1 cellular context compared by ENCODE assay signal in genomic region chr12:52082988-52083637, GRCh38.
TF ChIP-seq lines count a peak whose summit lies in the region.

No MANE protein-coding gene starts in this region.

TF ChIP-seq in HepG2, 621 proteins besides CTCF, POLR2A, EP300 and RAD21 (continued from another document and continues in another):
- no peak for TF ChIP-seq ZBTB39 (CRISPR knock-in tag; IDR thresholded peaks at IDR 0.05)
- TF ChIP-seq JUND (CRISPR knock-in tag; IDR thresholded peaks at IDR 0.05), result no peak
- no peak for TF ChIP-seq CAMTA2 (CRISPR knock-in tag; IDR thresholded peaks at IDR 0.05; ENCODE audit: borderline replicate concordance)
- TF ChIP-seq SRF (IDR thresholded peaks at IDR 0.05; ENCODE audit: low read depth, low read length), result no peak
- no peak for TF ChIP-seq ZNF709 (CRISPR knock-in tag; IDR thresholded peaks at IDR 0.05)
- no peak for TF ChIP-seq MTF2 (CRISPR knock-in tag; IDR thresholded peaks at IDR 0.05; ENCODE audit: borderline replicate concordance)
- no peak for TF ChIP-seq MYNN (CRISPR knock-in tag; IDR thresholded peaks at IDR 0.05; ENCODE audit: low read depth)
- TF ChIP-seq GPN1 (CRISPR knock-in tag; IDR thresholded peaks at IDR 0.05; ENCODE audit: borderline replicate concordance), result no peak
- no peak for TF ChIP-seq ZNF205 (CRISPR knock-in tag; IDR thresholded peaks at IDR 0.05)
- TF ChIP-seq HES4 (CRISPR knock-in tag; IDR thresholded peaks at IDR 0.05; ENCODE audit: borderline replicate concordance), result no peak
- TF ChIP-seq ZNF766 (CRISPR knock-in tag; IDR thresholded peaks at IDR 0.05; ENCODE audit: borderline replicate concordance), result no peak
- no peak for TF ChIP-seq ZFP36L1 (CRISPR knock-in tag; IDR thresholded peaks at IDR 0.05)
- TF ChIP-seq ONECUT2 (CRISPR knock-in tag; IDR thresholded peaks at IDR 0.05), result no peak
- 0 out of 2 replicates have a peak, but pooled peaks have one; percentile 48 for TF ChIP-seq KLF13 (CRISPR knock-in tag; IDR thresholded peaks at IDR 0.05)
- TF ChIP-seq ZNF333 (CRISPR knock-in tag; IDR thresholded peaks at IDR 0.05; ENCODE audit: borderline replicate concordance), result peak; percentile 64; the same call in 1 of the 2 replicates
- TF ChIP-seq BRF2 (CRISPR knock-in tag; IDR thresholded peaks at IDR 0.05), result no peak
- TF ChIP-seq ZBTB26 (CRISPR knock-in tag; IDR thresholded peaks at IDR 0.05; ENCODE audit: borderline replicate concordance), result no peak
- TF ChIP-seq NFIC (IDR thresholded peaks at IDR 0.05; ENCODE audit: low read length), result no peak
- no peak for TF ChIP-seq MLXIP (CRISPR knock-in tag; IDR thresholded peaks at IDR 0.05; ENCODE audit: borderline replicate concordance)
- no peak for TF ChIP-seq RELA (CRISPR knock-in tag; IDR thresholded peaks at IDR 0.05)
- TF ChIP-seq PHF21A (CRISPR knock-in tag; IDR thresholded peaks at IDR 0.05), result no peak
- TF ChIP-seq PTBP1 (IDR thresholded peaks at IDR 0.05; ENCODE audit: low read depth, low read length, poor library complexity, severe bottlenecking), result no peak
- no peak for TF ChIP-seq NONO (IDR thresholded peaks at IDR 0.05)
- TF ChIP-seq NONO (CRISPR knock-in tag; conservative IDR thresholded peaks at IDR 0.05), result no peak
- TF ChIP-seq TRIM22 (IDR thresholded peaks at IDR 0.05), result no peak
- TF ChIP-seq NCOA1 (CRISPR knock-in tag; IDR thresholded peaks at IDR 0.05), result no peak
- no peak for TF ChIP-seq ZSCAN25 (CRISPR knock-in tag; IDR thresholded peaks at IDR 0.05)
- TF ChIP-seq ZNF451 (CRISPR knock-in tag; IDR thresholded peaks at IDR 0.05), result 0 out of 2 replicates have a peak, but pooled peaks have one; percentile 0
- TF ChIP-seq SOX13 (IDR thresholded peaks at IDR 0.05), result no peak
- TF ChIP-seq SOX13 (CRISPR knock-in tag; conservative IDR thresholded peaks at IDR 0.05 in 1 of 2, IDR thresholded peaks at IDR 0.05 in 1 of 2), result no peak
- TF ChIP-seq POLR2G (IDR thresholded peaks at IDR 0.05; ENCODE audit: low read depth, low read length), result no peak
- TF ChIP-seq TFDP1 (CRISPR knock-in tag; IDR thresholded peaks at IDR 0.05; ENCODE audit: borderline replicate concordance), result no peak
- TF ChIP-seq SNAPC5 (CRISPR knock-in tag; IDR thresholded peaks at IDR 0.05; ENCODE audit: borderline replicate concordance), result no peak
- TF ChIP-seq ARID2 (CRISPR knock-in tag; IDR thresholded peaks at IDR 0.05; ENCODE audit: borderline replicate concordance), result no peak
- no peak for TF ChIP-seq ZNF746 (CRISPR knock-in tag; IDR thresholded peaks at IDR 0.05)
- no peak for TF ChIP-seq ZNF512B (CRISPR knock-in tag; IDR thresholded peaks at IDR 0.05; ENCODE audit: borderline replicate concordance)
- TF ChIP-seq NFKB2 (CRISPR knock-in tag; IDR thresholded peaks at IDR 0.05; ENCODE audit: borderline replicate concordance), result no peak
- 0 out of 2 replicates have a peak, but pooled peaks have one; percentile 33 for TF ChIP-seq THAP11 (CRISPR knock-in tag; IDR thresholded peaks at IDR 0.05)
- TF ChIP-seq SOX6 (IDR thresholded peaks at IDR 0.05), result no peak
- no peak for TF ChIP-seq SOX6 (CRISPR knock-in tag; IDR thresholded peaks at IDR 0.05)
- no peak for TF ChIP-seq NFYC (CRISPR knock-in tag; IDR thresholded peaks at IDR 0.05)
- TF ChIP-seq FOXM1 (CRISPR knock-in tag; IDR thresholded peaks at IDR 0.05), result no peak
- TF ChIP-seq ZNF710 (CRISPR knock-in tag; IDR thresholded peaks at IDR 0.05; ENCODE audit: borderline replicate concordance), result no peak
- TF ChIP-seq AKNA (CRISPR knock-in tag; IDR thresholded peaks at IDR 0.05; ENCODE audit: borderline replicate concordance), result no peak
- no peak for TF ChIP-seq EEA1 (CRISPR knock-in tag; IDR thresholded peaks at IDR 0.05; ENCODE audit: borderline replicate concordance)
- no peak for TF ChIP-seq HMG20A (CRISPR knock-in tag; IDR thresholded peaks at IDR 0.05; ENCODE audit: borderline replicate concordance)
- TF ChIP-seq PITX1 (CRISPR knock-in tag; IDR thresholded peaks at IDR 0.05), result 0 out of 2 replicates have a peak, but pooled peaks have one; percentile 16
